8 cellular contexts compared by ENCODE assay signal in the genomic region with DNA sequence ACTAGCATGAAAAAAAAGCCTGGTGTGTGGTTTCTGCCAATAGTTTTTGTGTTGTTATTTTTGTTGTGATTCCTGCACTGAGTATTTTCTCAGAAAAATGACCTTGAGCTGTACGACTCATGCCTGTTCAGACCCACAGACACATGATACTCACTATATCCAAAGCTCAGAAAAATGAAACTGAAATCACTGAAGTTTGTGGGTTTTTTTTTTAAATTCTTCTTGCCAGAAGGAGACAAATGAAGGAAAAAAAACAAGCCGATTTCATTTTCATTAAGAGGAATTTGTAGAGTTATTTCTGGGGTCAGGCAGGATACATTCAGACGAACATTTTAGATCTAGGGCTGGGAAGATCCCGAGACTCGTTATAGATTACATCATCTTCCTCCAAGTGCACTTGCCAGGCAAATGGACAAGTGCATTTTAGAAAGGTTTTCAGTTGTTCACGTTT.
DNase-seq lines count a peak whose midpoint lies in the region; ATAC-seq and TF ChIP-seq lines count a peak whose summit lies in the region.

No MANE protein-coding gene starts in this region.

- peak overlapping the region; percentile 65 to 83 for H3K4me3 Mint-ChIP-seq in activated T-cell treated with anti-CD3 and anti-CD28 coated beads, Interleukin-2, amount 50 U/mL, for 72 hours

- H3K36me3 ChIP-seq in SJSA1 = no peaks in the 10 kb centered on the region
- H3K36me3 ChIP-seq in suprapubic skin = no peaks in the 10 kb centered on the region

- no peaks in the 10 kb centered on the region for H3K36me3 Mint-ChIP-seq in activated T-cell treated with anti-CD3 and anti-CD28 coated beads, Interleukin-2, amount 50 U/mL, for 72 hours (ENCODE audit: insufficient read depth in 2 of 2)

- DNase-seq in activated T-cell treated with anti-CD3 and anti-CD28 coated beads, Interleukin-2, amount 50 U/mL, for 72 hours = no peak
- DNase-seq in activated T-cell treated with anti-CD3 and anti-CD28 coated beads, Interleukin-2, amount 50 U/mL, for 1 hour = no peak
- peak in 1 of 2 experiments; percentile 74 for DNase-seq in SJSA1 (ENCODE audit: low read depth in 1 of 2, low spot score in 2 of 2)
- peak; percentile 41 for DNase-seq in fibroblast of the conjunctiva (ENCODE audit: low read depth)
- DNase-seq in suprapubic skin (ENCODE audit: low spot score in 2 of 2) = no peak
- no peak for DNase-seq in cerebellar cortex (ENCODE audit: low spot score)
- no peak for DNase-seq in NCI-H1694 treated with DMSO at 0.1 percent for 48 hours (lab: John Stamatoyannopoulos, UW)

- WGBS in suprapubic skin = 6% methylated on average over 6 of the region's 6 CpGs

- TF ChIP-seq CTCF in suprapubic skin (IDR thresholded peaks at IDR 0.05) = no peak

- no peaks in the 10 kb centered on the region for H3K9me3 Mint-ChIP-seq in activated T-cell treated with anti-CD3 and anti-CD28 coated beads, Interleukin-2, amount 50 U/mL, for 72 hours

- peak overlapping the region; percentile 14 for H3K4me3 ChIP-seq in SJSA1
- peak overlapping the region; percentile 17 for H3K4me3 ChIP-seq in suprapubic skin

- TF ChIP-seq POLR2A in suprapubic skin (IDR thresholded peaks at IDR 0.05) = no peak

- H3K9me3 ChIP-seq in SJSA1 (replicated peaks) (no peaks in the 10 kb centered on the region), suprapubic skin (no peaks in the 10 kb centered on the region)

- no peaks in the 10 kb centered on the region for H3K27me3 ChIP-seq in SJSA1 (replicated peaks)
- no peaks in the 10 kb centered on the region for H3K27me3 ChIP-seq in suprapubic skin

- H3K27ac ChIP-seq in SJSA1 (peak overlapping the region; percentile 47), suprapubic skin (peak overlapping the region; percentile 29)

- ATAC-seq in activated T-cell treated with anti-CD3 and anti-CD28 coated beads, Interleukin-2, amount 50 U/mL, for 72 hours (replicated peaks in 1 of 2) = peak; percentile 55 to 57
- no peak for ATAC-seq in GM18498 (IDR thresholded peaks at IDR 0.05; ENCODE audit: unreplicated experiment)

- H3K4me1 Mint-ChIP-seq in activated T-cell treated with anti-CD3 and anti-CD28 coated beads, Interleukin-2, amount 50 U/mL, for 72 hours (ENCODE audit: low read depth) = peaks cover 69% of the 10 kb centered on the region

- TF ChIP-seq EP300 in suprapubic skin (IDR thresholded peaks at IDR 0.05) = no peak

- H3K4me1 ChIP-seq in SJSA1 (replicated peaks) (peaks cover 33% of the 10 kb centered on the region), suprapubic skin (peaks cover 47% of the 10 kb centered on the region)

- no peaks in the 10 kb centered on the region for H3K27me3 Mint-ChIP-seq in activated T-cell treated with anti-CD3 and anti-CD28 coated beads, Interleukin-2, amount 50 U/mL, for 72 hours (ENCODE audit: low read depth)

- H3K27ac Mint-ChIP-seq in activated T-cell treated with anti-CD3 and anti-CD28 coated beads, Interleukin-2, amount 50 U/mL, for 72 hours = peak overlapping the region; percentile 71
